In genomic region chr4:8157496-8157895, GRCh38 we compare ENCODE assay signal across 12 cellular contexts. TPM values are rescaled to one million over a fixed set of nuclear protein-coding genes. Genes with fewer than 3 reads are reported as not detected.
DNase-seq lines count a peak whose midpoint lies in the region; ATAC-seq and TF ChIP-seq lines count a peak whose summit lies in the region.
"Had no signal": no experiment of that assay in that cellular context is flagged by ENCODE, and none has a peak within 500 bp of the region (broad histone marks: within the 10 kb centered on the region; RNA-seq: fewer than 3 reads in every experiment).

No MANE protein-coding gene starts in this region.

- H3K27me3 ChIP-seq in ACC112 (ENCODE audit: insufficient read depth, low read length) (peaks cover 41% of the 10 kb centered on the region), HAP-1 (ENCODE audit: low read depth) (no peaks in the 10 kb centered on the region)

- H3K36me3 Mint-ChIP-seq in chondrocyte (ENCODE audit: low read depth) (no peaks in the 10 kb centered on the region), naive B cell (no peaks in the 10 kb centered on the region)

- TF ChIP-seq CTCF in chondrocyte (IDR thresholded peaks at IDR 0.05): no peak

- H3K79me2 ChIP-seq in ACC112 (ENCODE audit: control insufficient read depth, insufficient read depth, low read length, unreplicated experiment): no peaks in the 10 kb centered on the region

- no peaks in the 10 kb centered on the region for H3K36me3 ChIP-seq in ACC112 (ENCODE audit: insufficient read depth, low read length)
- no peaks in the 10 kb centered on the region for H3K36me3 ChIP-seq in HAP-1 (replicated peaks)
- H3K36me3 ChIP-seq: brain microvascular endothelial cell, left lung had no signal

- H3K27me3 Mint-ChIP-seq in chondrocyte (ENCODE audit: low read depth) (peaks cover 23% of the 10 kb centered on the region), naive B cell (peaks cover 0 to 29% (median 6%) of the 10 kb centered on the region in 3 donors)

- H2AFZ ChIP-seq in ACC112 (ENCODE audit: low read length, unreplicated experiment): no peak overlapping the region

- ATAC-seq in naive B cell (ENCODE audit: low read depth in 2 of 2) (no peak), HG02870 (IDR thresholded peaks at IDR 0.05; ENCODE audit: unreplicated experiment) (no peak), HG02623 (IDR thresholded peaks at IDR 0.05; ENCODE audit: unreplicated experiment) (no peak)
- ATAC-seq: K562, left lung had no signal

- DNase-seq in HAP-1 (ENCODE audit: low spot score in 2 of 2): peak in 1 of 2 experiments; percentile 39
- no peak for DNase-seq in chondrocyte (ENCODE audit: low spot score)
- DNase-seq in naive B cell: no peak
- no peak for DNase-seq in NCI-H446 treated with DMSO at 0.1 percent for 48 hours (lab: John Stamatoyannopoulos, UW)
- no peak for DNase-seq in activated gamma-delta T cell (lab: John Stamatoyannopoulos, UW)
- DNase-seq: brain microvascular endothelial cell had no signal

- no peak overlapping the region for H3K27ac ChIP-seq in ACC112 (ENCODE audit: low read depth, low read length)
- H3K27ac ChIP-seq: brain microvascular endothelial cell, left lung, SK-N-MC had no signal

- no peaks in the 10 kb centered on the region for H3K9me3 ChIP-seq in HAP-1
- H3K9me3 ChIP-seq: left lung had no signal

- peaks cover 9% of the 10 kb centered on the region for H3K4me1 ChIP-seq in ACC112 (ENCODE audit: control insufficient read depth, insufficient read depth, low read length, unreplicated experiment)
- H3K4me1 ChIP-seq in HAP-1: peaks cover 4% of the 10 kb centered on the region; the same call in 1 of the 2 replicates

- H3K9me3 Mint-ChIP-seq in chondrocyte (ENCODE audit: low read depth) (no peaks in the 10 kb centered on the region), naive B cell (no peaks in the 10 kb centered on the region)

- H3K4me1 Mint-ChIP-seq in chondrocyte (ENCODE audit: low read depth): peaks cover 9% of the 10 kb centered on the region
- H3K4me1 Mint-ChIP-seq in naive B cell: peaks cover 24 to 43% (median 38%) of the 10 kb centered on the region in 3 donors

- in situ Hi-C loops in HAP-1 (cut with MboI; ENCODE audit: low sequenced_read_pairs): no loop called here

- H3K27ac Mint-ChIP-seq in chondrocyte (ENCODE audit: unreplicated experiment): no peak overlapping the region
- peak overlapping the region in 2 of 6 donors; percentile 44 to 63 for H3K27ac Mint-ChIP-seq in naive B cell

- peak overlapping the region; percentile 31 for H3K4me3 Mint-ChIP-seq in chondrocyte (ENCODE audit: unreplicated experiment)
- H3K4me3 Mint-ChIP-seq in naive B cell: peak overlapping the region; percentile 44 to 100 (median 71)

- H3K4me3 ChIP-seq in ACC112 (ENCODE audit: low read depth, low read length) (peak overlapping the region; percentile 79), HAP-1 (peak overlapping the region; percentile 51; the same call in 1 of the 2 replicates)
- H3K4me3 ChIP-seq: K562 had no signal

RNA-seq across cellular contexts. Expression of gene ABLIM2, which starts 1.1 kb away (rescaled TPM):
- total RNA-seq in chondrocyte: 0.47 to 0.70 TPM (median 0.64 TPM) in 3 replicates
- polyA plus RNA-seq in naive B cell (ENCODE audit: low read depth in 6 of 6): 1 to 10 TPM in 3 of 6 donors, under 1 TPM in 3; 0.52 to 3.4 (median 1.1) TPM
- total RNA-seq: K562 had no signal
- polyA plus RNA-seq: K562 had no signal

RNA-seq across cellular contexts. Expression of gene SH3TC1, which starts 41.6 kb away (rescaled TPM):
- 1.2 to 1.4 TPM (median 1.2 TPM) in 3 replicates for total RNA-seq in chondrocyte
- 10 to 100 TPM; 24.1 to 64.3 (median 37.5) TPM for polyA plus RNA-seq in naive B cell (ENCODE audit: low read depth in 6 of 6)
